ENCODE assay signal across 34 cellular contexts in genomic region chr1:169020684-169021083, GRCh38.
"Had no signal": no experiment of that assay in that cellular context is flagged by ENCODE, and none has a peak within 500 bp of the region (broad histone marks: within the 10 kb centered on the region; RNA-seq: fewer than 3 reads in every experiment).

No MANE protein-coding gene starts in this region.

- DNase-seq: Karpas-422, Kasumi-1, MG63, MM.1S, MV-4-11, NCI-H1048, NCI-H1092, NCI-H1092 treated with DMSO at 0.1 percent for 48 hours, NCI-H1105, NCI-H1105 treated with DMSO at 0.1 percent for 48 hours, NCI-H1417, NCI-H1417 treated with DMSO at 0.1 percent for 48 hours, NCI-H1436, NCI-H1436 treated with DMSO at 0.1 percent for 48 hours, NCI-H1694, NCI-H1694 treated with DMSO at 0.1 percent for 48 hours, NCI-H187, NCI-H187 treated with DMSO at 0.1 percent for 48 hours, NCI-H1930, NCI-H2029, NCI-H2029 treated with DMSO at 0.1 percent for 48 hours, NCI-H2081, NCI-H2081 treated with DMSO at 0.1 percent for 48 hours, NCI-H2107, NCI-H2171, NCI-H2171 treated with DMSO at 0.1 percent for 48 hours, NCI-H2227 treated with DMSO at 0.1 percent for 48 hours, NCI-H226, NCI-H345, NCI-H446, NCI-H446 treated with DMSO at 0.1 percent for 48 hours, NCI-H510A, NCI-H510A treated with DMSO at 0.1 percent for 48 hours, NCI-H524 had no signal

- H3K36me3 ChIP-seq: MG63 had no signal

- H3K9me3 ChIP-seq: MG63 had no signal

- H3K4me3 ChIP-seq: MG63 had no signal

- H3K27me3 ChIP-seq: MG63 had no signal
